In the genomic region with DNA sequence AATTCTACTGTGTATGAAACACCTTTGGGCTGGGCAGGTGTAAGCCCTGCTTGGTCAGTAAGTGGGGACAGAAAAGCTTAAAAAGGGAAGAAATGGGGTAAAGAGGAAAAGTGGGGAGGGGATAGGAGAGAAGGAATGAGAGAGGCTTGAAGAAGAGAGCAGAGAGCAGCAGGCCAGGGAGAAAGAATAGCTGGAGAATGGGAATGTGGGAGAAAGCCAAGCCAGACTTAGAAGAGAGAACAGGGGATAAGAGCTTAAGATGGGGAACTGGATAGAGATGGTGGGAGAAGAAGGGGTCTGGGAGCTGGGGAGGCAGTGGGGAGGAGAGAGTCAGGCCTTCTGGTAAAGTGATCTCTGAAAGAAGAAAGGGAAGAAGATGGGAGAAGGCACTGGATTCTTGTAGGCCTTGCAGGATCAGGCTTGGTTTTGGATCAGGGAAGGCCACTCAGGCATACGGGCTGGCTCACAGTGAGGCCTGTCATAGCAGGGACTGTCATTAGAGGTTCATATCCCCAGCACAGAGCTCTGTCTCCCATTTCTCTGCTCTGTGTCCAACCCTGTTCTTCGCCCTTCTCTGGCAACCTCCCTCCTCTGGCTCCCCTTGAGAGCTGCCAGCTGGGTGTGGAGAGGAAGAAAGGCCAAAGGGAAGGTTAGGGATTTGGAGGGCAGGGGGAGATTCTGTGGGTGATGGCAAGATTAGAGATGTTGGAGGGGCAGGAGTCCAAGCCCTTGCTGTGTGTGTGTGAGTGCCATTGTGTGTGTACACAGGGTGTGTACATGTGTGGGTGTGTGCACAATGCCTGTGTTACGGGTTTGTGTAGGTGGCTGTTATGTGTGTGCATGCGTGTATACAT, we compare ENCODE assay signal across 6 cellular contexts. TPM values are rescaled to one million over a fixed set of nuclear protein-coding genes. Genes with fewer than 3 reads are reported as not detected.
DNase-seq lines count a peak whose midpoint lies in the region; ATAC-seq and TF ChIP-seq lines count a peak whose summit lies in the region.

No MANE protein-coding gene starts in this region.

- no peak for ATAC-seq in GM21526 (IDR thresholded peaks at IDR 0.05; ENCODE audit: low FRiP score, unreplicated experiment)

- DNase-seq in activated T-helper 2 cell treated with anti-CD3 and anti-CD28 coated beads, Interferon-gamma antibody, Interleukin-2, Interleukin-4, amounts not matched to agents 10 μg/mL and 5 μg/mL and 100 μg/mL, durations not matched to agents 14 hours and 24 hours and 36 hours (ENCODE audit: low spot score) = no peak
- DNase-seq in effector CD4-positive, alpha-beta T cell = no peak
- no peak for DNase-seq in NCI-H2107 (lab: John Stamatoyannopoulos, UW)

- H3K4me3 Mint-ChIP-seq in activated T-helper 2 cell treated with anti-CD3 and anti-CD28 coated beads, Interferon-gamma antibody, Interleukin-2, Interleukin-4, amounts not matched to agents 10 μg/mL and 5 μg/mL and 100 μg/mL, durations not matched to agents 14 hours and 24 hours and 36 hours (ENCODE audit: low read depth) = peak overlapping the region; percentile 86
- peak overlapping the region; percentile 92 for H3K4me3 Mint-ChIP-seq in nephron

- peak overlapping the region; percentile 73 for H3K27ac Mint-ChIP-seq in activated T-helper 2 cell treated with anti-CD3 and anti-CD28 coated beads, Interferon-gamma antibody, Interleukin-2, Interleukin-4, amounts not matched to agents 10 μg/mL and 5 μg/mL and 100 μg/mL, durations not matched to agents 14 hours and 24 hours and 36 hours
- peak overlapping the region; percentile 62 to 90 (median 90) for H3K27ac Mint-ChIP-seq in nephron

- intact Hi-C loops in activated T-helper 2 cell treated with anti-CD3 and anti-CD28 coated beads, Interferon-gamma antibody, Interleukin-2, Interleukin-4, amounts not matched to agents 10 μg/mL and 5 μg/mL and 100 μg/mL, durations not matched to agents 14 hours and 24 hours and 36 hours (cut with micrococcal nuclease) = loop anchor here (10.0 kb wide), 1 partner anchor 154 kb away; a partner anchor contains a TSS

- H3K27me3 Mint-ChIP-seq in activated T-helper 2 cell treated with anti-CD3 and anti-CD28 coated beads, Interferon-gamma antibody, Interleukin-2, Interleukin-4, amounts not matched to agents 10 μg/mL and 5 μg/mL and 100 μg/mL, durations not matched to agents 14 hours and 24 hours and 36 hours (ENCODE audit: low read depth) = no peaks in the 10 kb centered on the region
- H3K27me3 Mint-ChIP-seq in nephron (ENCODE audit: low read depth) = no peaks in the 10 kb centered on the region

- H3K9me3 Mint-ChIP-seq in activated T-helper 2 cell treated with anti-CD3 and anti-CD28 coated beads, Interferon-gamma antibody, Interleukin-2, Interleukin-4, amounts not matched to agents 10 μg/mL and 5 μg/mL and 100 μg/mL, durations not matched to agents 14 hours and 24 hours and 36 hours = no peaks in the 10 kb centered on the region
- no peaks in the 10 kb centered on the region for H3K9me3 Mint-ChIP-seq in nephron

- peak; percentile 2 for TF ChIP-seq CTCF in GM12873 (IDR thresholded peaks at IDR 0.05; ENCODE audit: insufficient read depth, low read depth, low read length, missing control alignments)
- TF ChIP-seq CTCF in nephron (IDR thresholded peaks at IDR 0.05; ENCODE audit: unreplicated experiment in 3 of 3) = no peak

- H3K4me1 Mint-ChIP-seq in activated T-helper 2 cell treated with anti-CD3 and anti-CD28 coated beads, Interferon-gamma antibody, Interleukin-2, Interleukin-4, amounts not matched to agents 10 μg/mL and 5 μg/mL and 100 μg/mL, durations not matched to agents 14 hours and 24 hours and 36 hours (ENCODE audit: low read depth) = peaks cover 54% of the 10 kb centered on the region
- H3K4me1 Mint-ChIP-seq in nephron = peaks cover 82% of the 10 kb centered on the region

- H3K36me3 Mint-ChIP-seq in activated T-helper 2 cell treated with anti-CD3 and anti-CD28 coated beads, Interferon-gamma antibody, Interleukin-2, Interleukin-4, amounts not matched to agents 10 μg/mL and 5 μg/mL and 100 μg/mL, durations not matched to agents 14 hours and 24 hours and 36 hours (ENCODE audit: low read depth) = peaks cover 30% of the 10 kb centered on the region
- H3K36me3 Mint-ChIP-seq in nephron (ENCODE audit: low read depth) = peaks cover under 1% of the 10 kb centered on the region

RNA-seq across cellular contexts. Expression of a gene that starts 9.3 kb away (rescaled TPM):
- 60.1 and 71.3 TPM in 2 replicates for total RNA-seq in activated T-helper 2 cell treated with anti-CD3 and anti-CD28 coated beads, Interferon-gamma antibody, Interleukin-2, Interleukin-4, amounts not matched to agents 10 μg/mL and 5 μg/mL and 100 μg/mL, durations not matched to agents 14 hours and 24 hours and 36 hours

RNA-seq across cellular contexts. Expression of a gene that starts 11.2 kb away (rescaled TPM):
- total RNA-seq in activated T-helper 2 cell treated with anti-CD3 and anti-CD28 coated beads, Interferon-gamma antibody, Interleukin-2, Interleukin-4, amounts not matched to agents 10 μg/mL and 5 μg/mL and 100 μg/mL, durations not matched to agents 14 hours and 24 hours and 36 hours = 143 and 146 TPM in 2 replicates

RNA-seq across cellular contexts. Expression of a gene that starts 18.3 kb away (rescaled TPM):
- total RNA-seq in activated T-helper 2 cell treated with anti-CD3 and anti-CD28 coated beads, Interferon-gamma antibody, Interleukin-2, Interleukin-4, amounts not matched to agents 10 μg/mL and 5 μg/mL and 100 μg/mL, durations not matched to agents 14 hours and 24 hours and 36 hours = 33.0 and 39.1 TPM in 2 replicates

RNA-seq across cellular contexts. Expression of a gene that starts 25.3 kb away (rescaled TPM):
- total RNA-seq in activated T-helper 2 cell treated with anti-CD3 and anti-CD28 coated beads, Interferon-gamma antibody, Interleukin-2, Interleukin-4, amounts not matched to agents 10 μg/mL and 5 μg/mL and 100 μg/mL, durations not matched to agents 14 hours and 24 hours and 36 hours = 11.4 and 11.5 TPM in 2 replicates

RNA-seq across cellular contexts. Expression of a gene that starts 37.5 kb away (rescaled TPM):
- total RNA-seq in activated T-helper 2 cell treated with anti-CD3 and anti-CD28 coated beads, Interferon-gamma antibody, Interleukin-2, Interleukin-4, amounts not matched to agents 10 μg/mL and 5 μg/mL and 100 μg/mL, durations not matched to agents 14 hours and 24 hours and 36 hours = 78.3 and 80.9 TPM in 2 replicates
